In genomic region chr3:134336587-134336986, GRCh38 we compare ENCODE assay signal across 10 cellular contexts. TPM values are rescaled to one million over a fixed set of nuclear protein-coding genes. Genes with fewer than 3 reads are reported as not detected.
DNase-seq lines count a peak whose midpoint lies in the region; ATAC-seq and TF ChIP-seq lines count a peak whose summit lies in the region.
"Had no signal": no experiment of that assay in that cellular context is flagged by ENCODE, and none has a peak within 500 bp of the region (broad histone marks: within the 10 kb centered on the region; RNA-seq: fewer than 3 reads in every experiment).

No MANE protein-coding gene starts in this region.

- DNase-seq in MCF 10A (ENCODE audit: unreplicated experiment) = peak; percentile 83
- DNase-seq in breast epithelium (ENCODE audit: low spot score in 2 of 2) = no peak
- DNase-seq in brain microvascular endothelial cell = peak; percentile 65
- no peak for DNase-seq in right cardiac atrium
- DNase-seq in upper lobe of right lung = no peak
- DNase-seq in SKM-1 treated with dmso at 0.1 percent for 144 hours (lab: John Stamatoyannopoulos, UW; ENCODE audit: unreplicated experiment) = no peak
- DNase-seq: adrenal gland, T-helper 9 cell had no signal

- BruUV-seq in MCF 10A (replicated peaks; lab: Mats Ljungman, UMichigan) = no TSS peak

- no peaks in the 10 kb centered on the region for H3K9me3 ChIP-seq in breast epithelium
- H3K9me3 ChIP-seq in right cardiac atrium (ENCODE audit: control insufficient read depth, low read length) = no peaks in the 10 kb centered on the region
- H3K9me3 ChIP-seq in upper lobe of right lung = no peaks in the 10 kb centered on the region
- H3K9me3 ChIP-seq: adrenal gland had no signal

- H3K36me3 ChIP-seq in breast epithelium = no peaks in the 10 kb centered on the region
- H3K36me3 ChIP-seq in brain microvascular endothelial cell (replicated peaks) = no peaks in the 10 kb centered on the region
- H3K36me3 ChIP-seq in upper lobe of right lung = no peaks in the 10 kb centered on the region
- H3K36me3 ChIP-seq: adrenal gland had no signal

- no peaks in the 10 kb centered on the region for H3K27me3 Mint-ChIP-seq in MCF 10A (ENCODE audit: insufficient read depth, unreplicated experiment)

- H3K27ac ChIP-seq in breast epithelium (peak overlapping the region in 1 of 2 donors; percentile 5), brain microvascular endothelial cell (no peak overlapping the region), right cardiac atrium (ENCODE audit: low read length) (no peak overlapping the region), upper lobe of right lung (peak overlapping the region; percentile 65)
- H3K27ac ChIP-seq: adrenal gland had no signal

- in situ Hi-C loops in brain microvascular endothelial cell (cut with HindIII; ENCODE audit: low pct_ligation_motif_present, low sequenced_read_pairs) = no loop called here

- CTCF ChIA-PET in MCF 10A (lab: Yijun Ruan, JAX) = interaction anchor here (0.8 to 2.3 kb wide), 4 partner anchors 22 to 1630 kb away, joined by 3 to 8 read pairs (median 6); no protein-coding TSS in a partner anchor

- 52% methylated on average over 6 of the region's 6 CpGs for WGBS in right cardiac atrium

- H3K9me3 Mint-ChIP-seq in MCF 10A (ENCODE audit: unreplicated experiment) = no peaks in the 10 kb centered on the region

- H3K4me3 Mint-ChIP-seq in MCF 10A (ENCODE audit: unreplicated experiment) = no peak overlapping the region

- peaks cover 77% of the 10 kb centered on the region for H3K4me1 Mint-ChIP-seq in MCF 10A (ENCODE audit: insufficient read depth, unreplicated experiment)

- POLR2A ChIA-PET in MCF 10A (lab: Yijun Ruan, JAX) = interaction anchor here (0.9 to 3.8 kb wide), 5 partner anchors 8 to 149 kb away, joined by 3 to 23 read pairs (median 5); partner anchors contain the start of genes ANAPC13 and CEP63

- peaks cover 5% of the 10 kb centered on the region for H3K36me3 Mint-ChIP-seq in MCF 10A (ENCODE audit: insufficient read depth, unreplicated experiment)

- no peak for TF ChIP-seq POLR2A in breast epithelium (IDR thresholded peaks at IDR 0.05)

- H3K27me3 ChIP-seq in breast epithelium (no peaks in the 10 kb centered on the region), brain microvascular endothelial cell (replicated peaks) (no peaks in the 10 kb centered on the region), right cardiac atrium (ENCODE audit: control insufficient read depth, insufficient read depth) (no peaks in the 10 kb centered on the region), upper lobe of right lung (no peaks in the 10 kb centered on the region)
- H3K27me3 ChIP-seq: adrenal gland had no signal

- peaks cover 5 to 20% of the 10 kb centered on the region in 2 donors for H3K4me1 ChIP-seq in breast epithelium
- H3K4me1 ChIP-seq in right cardiac atrium (ENCODE audit: control insufficient read depth, insufficient read depth, low read length) = peaks cover 28% of the 10 kb centered on the region
- H3K4me1 ChIP-seq in upper lobe of right lung = peaks cover 51% of the 10 kb centered on the region

- peak overlapping the region; percentile 23 for H3K27ac Mint-ChIP-seq in MCF 10A (ENCODE audit: low read depth, unreplicated experiment)

- TF ChIP-seq CTCF in MCF 10A (IDR thresholded peaks at IDR 0.05; ENCODE audit: unreplicated experiment) = no peak
- TF ChIP-seq CTCF in breast epithelium (IDR thresholded peaks at IDR 0.05) = no peak
- TF ChIP-seq CTCF in brain microvascular endothelial cell (IDR thresholded peaks at IDR 0.05; ENCODE audit: low read depth, low read length, missing control alignments) = no peak
- no peak for TF ChIP-seq CTCF in upper lobe of right lung (IDR thresholded peaks at IDR 0.05)

- intact Hi-C loops in MCF 10A (cut with micrococcal nuclease) = no loop called here
- intact Hi-C loops in breast epithelium (cut with DNase I; ENCODE audit: low total_unique reads) = no loop called here
- intact Hi-C loops in right cardiac atrium (cut with DNase I) = no loop called here
- intact Hi-C loops in upper lobe of right lung (cut with DNase I) = no loop called here

- ATAC-seq in right cardiac atrium (peak; percentile 47 to 71), upper lobe of right lung (peak; percentile 58), HG03025 (IDR thresholded peaks at IDR 0.05; ENCODE audit: low FRiP score, unreplicated experiment) (no peak), GM19328 (IDR thresholded peaks at IDR 0.05; ENCODE audit: unreplicated experiment) (no peak)

- H3K4me3 ChIP-seq in breast epithelium = no peak overlapping the region
- no peak overlapping the region for H3K4me3 ChIP-seq in brain microvascular endothelial cell (ENCODE audit: low read depth, low read length)
- H3K4me3 ChIP-seq in right cardiac atrium (ENCODE audit: low read length) = no peak overlapping the region
- H3K4me3 ChIP-seq in upper lobe of right lung = no peak overlapping the region
- H3K4me3 ChIP-seq: adrenal gland had no signal

RNA-seq across cellular contexts. Expression of gene AMOTL2, which starts 37.7 kb away (rescaled TPM):
- total RNA-seq in MCF 10A (2022) = 92.6 and 137 TPM in 2 replicates
- total RNA-seq in breast epithelium = 100 to 1,000 TPM in 1 of 3 donors, 10 to 100 TPM in 2; 78.3 to 281 (median 83.2) TPM
- total RNA-seq in right cardiac atrium = 10 to 100 TPM; 44.6 to 57.6 (median 47.6) TPM
- 22.9 TPM for polyA plus RNA-seq in right cardiac atrium
- total RNA-seq in upper lobe of right lung = 119 TPM

Comparison
In these comparisons a context has a peak if more than half of its experiments do, and no peak if none do; other contexts are left out.
1. DNase-seq: peak in MCF 10A (single experiment) and brain microvascular endothelial cell (single experiment); none in breast epithelium (0 of 2), right cardiac atrium (0 of 3), upper lobe of right lung (single experiment) and SKM-1 treated with dmso at 0.1 percent for 144 hours (single experiment).
2. ATAC-seq: peak in right cardiac atrium (2 of 2) and upper lobe of right lung (single experiment); none in HG03025 (single experiment) and GM19328 (single experiment).